1 cellular context compared by ENCODE assay signal in the genomic region with DNA sequence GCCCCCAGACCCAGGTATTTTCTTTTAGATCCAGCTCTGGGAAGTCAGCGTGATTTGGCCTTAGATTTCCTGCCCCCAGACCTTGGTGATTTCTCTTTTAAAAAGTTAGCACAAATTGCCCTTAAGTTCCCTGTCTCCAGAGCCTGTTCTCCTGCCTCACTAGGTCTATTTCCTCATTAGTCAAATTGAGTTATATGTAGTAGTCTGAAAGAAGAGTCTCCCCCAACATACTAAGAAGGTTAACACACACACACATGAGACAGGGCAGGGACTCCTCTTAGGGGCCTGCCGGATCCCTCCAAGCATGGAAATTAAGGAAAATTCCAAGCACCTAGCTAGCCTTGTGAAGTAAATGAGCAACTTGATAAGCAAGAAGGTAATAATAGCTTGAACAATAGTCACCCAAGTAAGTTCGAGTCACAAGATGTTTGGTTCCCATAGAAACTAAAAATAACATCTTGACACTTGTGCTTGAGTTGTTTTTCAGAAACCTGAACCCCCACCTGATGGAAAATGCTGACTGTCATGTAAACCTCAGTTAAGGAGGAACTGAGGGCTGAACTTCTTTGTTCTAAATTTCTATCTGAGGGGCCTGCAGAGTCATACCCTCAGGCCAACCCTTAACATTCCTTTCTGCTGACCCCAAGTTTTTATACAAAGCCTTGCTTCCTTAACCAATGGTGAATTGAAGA.
TF ChIP-seq lines count a peak whose summit lies in the region.

No MANE protein-coding gene starts in this region.

TF ChIP-seq in GM23338, 12 proteins besides CTCF, POLR2A, EP300 and RAD21 (continued from another document):
- no peak for TF ChIP-seq REST (IDR thresholded peaks at IDR 0.05; ENCODE audit: unreplicated experiment)
- TF ChIP-seq ZNF114 (CRISPR knock-in tag; IDR thresholded peaks at IDR 0.05) = no peak
- no peak for TF ChIP-seq EZH2phosphoT487 (IDR thresholded peaks at IDR 0.05; ENCODE audit: unreplicated experiment)
- TF ChIP-seq EZH2 (IDR thresholded peaks at IDR 0.05; ENCODE audit: low read depth, unreplicated experiment) = no peak
- no peak for TF ChIP-seq NANOG (IDR thresholded peaks at IDR 0.05; ENCODE audit: borderline replicate concordance)
